8 cellular contexts compared by ENCODE assay signal in genomic region chr14:39268393-39268792, GRCh38. TPM values are rescaled to one million over a fixed set of nuclear protein-coding genes. Genes with fewer than 3 reads are reported as not detected.
A peak's percentile ranks its signal among the peaks of the same experiment; 100 is the strongest.
DNase-seq lines count a peak whose midpoint lies in the region; ATAC-seq and TF ChIP-seq lines count a peak whose summit lies in the region.

No MANE protein-coding gene starts in this region.

- no peak overlapping the region for H3K23ac ChIP-seq in neuronal stem cell (ENCODE audit: low read depth, low read length, poor library complexity)

- intact Hi-C loops in ascending aorta (cut with DNase I) (no loop called here), right lobe of liver (cut with DNase I) (no loop called here)

- no peak overlapping the region for H2BK12ac ChIP-seq in neuronal stem cell (ENCODE audit: low read length)

- ATAC-seq in right lobe of liver, result no peak
- ATAC-seq in GM18873 (IDR thresholded peaks at IDR 0.05; ENCODE audit: low FRiP score, unreplicated experiment), result no peak
- ATAC-seq in HG03520 (IDR thresholded peaks at IDR 0.05; ENCODE audit: unreplicated experiment), result no peak
- ATAC-seq in HG02571 (IDR thresholded peaks at IDR 0.05; ENCODE audit: unreplicated experiment), result no peak

- H3K79me1 ChIP-seq in neuronal stem cell (ENCODE audit: low read depth, low read length), result peaks cover 4% of the 10 kb centered on the region

- H3K27me3 ChIP-seq in ascending aorta (no peaks in the 10 kb centered on the region), right lobe of liver (no peaks in the 10 kb centered on the region), neuronal stem cell (ENCODE audit: control insufficient read depth in 3 of 3, insufficient read depth in 3 of 3, low read depth in 1 of 3, low read length in 3 of 3) (no peaks in the 10 kb centered on the region)

- H3K27ac ChIP-seq in ascending aorta (no peak overlapping the region), right lobe of liver (no peak overlapping the region), neuronal stem cell (replicated peaks; ENCODE audit: low read length) (no peak overlapping the region)

- peak; percentile 20 for DNase-seq in EH (ENCODE audit: low read depth)
- DNase-seq in NCI-H1105 treated with DMSO at 0.1 percent for 48 hours (lab: John Stamatoyannopoulos, UW), result peak; percentile 68
- DNase-seq in ascending aorta (ENCODE audit: low spot score in 2 of 2), result no peak
- no peak for DNase-seq in right lobe of liver
- DNase-seq in neuronal stem cell (ENCODE audit: low spot score), result no peak

- H3K4ac ChIP-seq in neuronal stem cell (ENCODE audit: low read length), result no peak overlapping the region

- H3K9me3 ChIP-seq in ascending aorta, result no peaks in the 10 kb centered on the region
- no peaks in the 10 kb centered on the region for H3K9me3 ChIP-seq in right lobe of liver
- peaks cover 4 to 18% of the 10 kb centered on the region in 2 donors for H3K9me3 ChIP-seq in neuronal stem cell (replicated peaks in 1 of 2; ENCODE audit: control insufficient read depth in 2 of 2, insufficient read depth in 1 of 2, low read depth in 1 of 2, low read length in 2 of 2)

- WGBS in right lobe of liver (ENCODE audit: insufficient coverage, low coverage, low lambda C conversion rate, missing lambda C conversion rate), result 0% methylated on average over 2 of the region's 2 CpGs
- no CpG with 5 or more reads among the region's 2 CpGs for WGBS in neuronal stem cell (ENCODE audit: extremely low coverage in 2 of 2, insufficient read length in 2 of 2, insufficient replicate concordance in 1 of 2), 2 donors

- H2BK120ac ChIP-seq in neuronal stem cell (ENCODE audit: low read depth, low read length), result no peak overlapping the region

- H2BK15ac ChIP-seq in neuronal stem cell (ENCODE audit: low read length), result no peak overlapping the region

- no peak overlapping the region for H4K91ac ChIP-seq in neuronal stem cell (ENCODE audit: low read depth, low read length, poor library complexity)

- H2AK5ac ChIP-seq in neuronal stem cell (ENCODE audit: low read depth, low read length), result no peak overlapping the region

- peak overlapping the region; percentile 93 to 94 for H3K4me3 ChIP-seq in ascending aorta
- peak overlapping the region in 2 of 3 donors; percentile 82 to 87 for H3K4me3 ChIP-seq in right lobe of liver
- peak overlapping the region in 1 of 2 donors; percentile 65 for H3K4me3 ChIP-seq in neuronal stem cell (ENCODE audit: low read length in 2 of 2)

- no peak for TF ChIP-seq POLR2A in right lobe of liver (IDR thresholded peaks at IDR 0.05)

- H3K4me1 ChIP-seq in ascending aorta (peaks cover 0 to 21% of the 10 kb centered on the region in 2 donors), right lobe of liver (peaks cover 0 to 33% (median 0%) of the 10 kb centered on the region in 4 donors), neuronal stem cell (ENCODE audit: control insufficient read depth in 2 of 2, insufficient read depth in 1 of 2, low read depth in 1 of 2, low read length in 2 of 2) (peaks cover 3 to 14% of the 10 kb centered on the region in 2 donors)

- no peak overlapping the region for H3K9ac ChIP-seq in neuronal stem cell (ENCODE audit: low read depth, low read length, poor library complexity)

- no peak overlapping the region for H2BK5ac ChIP-seq in neuronal stem cell (ENCODE audit: low read length)

- H2AFZ ChIP-seq in neuronal stem cell (ENCODE audit: low read length), result no peak overlapping the region

- H3K36me3 ChIP-seq in ascending aorta (no peaks in the 10 kb centered on the region), right lobe of liver (no peaks in the 10 kb centered on the region), neuronal stem cell (replicated peaks in 1 of 2; ENCODE audit: control insufficient read depth in 2 of 2, insufficient read depth in 2 of 2, low read length in 2 of 2) (no peaks in the 10 kb centered on the region)

- TF ChIP-seq CTCF in ascending aorta (IDR thresholded peaks at IDR 0.05) (no peak), right lobe of liver (IDR thresholded peaks at IDR 0.05) (no peak)

- no peak overlapping the region for H4K8ac ChIP-seq in neuronal stem cell (ENCODE audit: low read depth, low read length)

- no peak overlapping the region for H3K18ac ChIP-seq in neuronal stem cell (ENCODE audit: low read length)

- H3K4me2 ChIP-seq in neuronal stem cell (ENCODE audit: insufficient read depth, low read length, poor library complexity, severe bottlenecking), result no peak overlapping the region

- H3K14ac ChIP-seq in neuronal stem cell (ENCODE audit: low read length), result no peak overlapping the region

RNA-seq across cellular contexts. Expression of gene MIA2, which starts 34.7 kb away (rescaled TPM):
- total RNA-seq in ascending aorta (14.4 TPM), right lobe of liver (10 to 100 TPM; 58.7 to 90.8 (median 73.6) TPM)
- 11.5 TPM for polyA plus RNA-seq in neuronal stem cell (2013, experiment 1 of 2)
- 12.2 TPM for polyA plus RNA-seq in neuronal stem cell (2013, experiment 2 of 2)

Comparison
In these comparisons a context has a peak if more than half of its experiments do, and no peak if none do; other contexts are left out.
1. DNase-seq: peak in EH (single experiment) and NCI-H1105 treated with DMSO at 0.1 percent for 48 hours (single experiment); none in ascending aorta (0 of 2), right lobe of liver (0 of 3) and neuronal stem cell (single experiment).